1 cellular context compared by ENCODE assay signal in genomic region chr6:84271086-84271716, GRCh38.
TF ChIP-seq lines count a peak whose summit lies in the region.

No MANE protein-coding gene starts in this region.

TF ChIP-seq in HepG2, 621 proteins besides CTCF, POLR2A, EP300 and RAD21:
- TF ChIP-seq MAFK (conservative IDR thresholded peaks at IDR 0.05 in 1 of 2, IDR thresholded peaks at IDR 0.05 in 1 of 2; ENCODE audit: low read length in 2 of 2) (peak in 1 of 2 experiments; percentile 39; a peak in 2 of 4 replicates), ZSCAN21 (CRISPR knock-in tag; IDR thresholded peaks at IDR 0.05; ENCODE audit: borderline replicate concordance) (no peak)
TF ChIP-seq in HepG2: peak in this region for 1.
